Comparison of ENCODE assay signal across 8 cellular contexts in the genomic region with DNA sequence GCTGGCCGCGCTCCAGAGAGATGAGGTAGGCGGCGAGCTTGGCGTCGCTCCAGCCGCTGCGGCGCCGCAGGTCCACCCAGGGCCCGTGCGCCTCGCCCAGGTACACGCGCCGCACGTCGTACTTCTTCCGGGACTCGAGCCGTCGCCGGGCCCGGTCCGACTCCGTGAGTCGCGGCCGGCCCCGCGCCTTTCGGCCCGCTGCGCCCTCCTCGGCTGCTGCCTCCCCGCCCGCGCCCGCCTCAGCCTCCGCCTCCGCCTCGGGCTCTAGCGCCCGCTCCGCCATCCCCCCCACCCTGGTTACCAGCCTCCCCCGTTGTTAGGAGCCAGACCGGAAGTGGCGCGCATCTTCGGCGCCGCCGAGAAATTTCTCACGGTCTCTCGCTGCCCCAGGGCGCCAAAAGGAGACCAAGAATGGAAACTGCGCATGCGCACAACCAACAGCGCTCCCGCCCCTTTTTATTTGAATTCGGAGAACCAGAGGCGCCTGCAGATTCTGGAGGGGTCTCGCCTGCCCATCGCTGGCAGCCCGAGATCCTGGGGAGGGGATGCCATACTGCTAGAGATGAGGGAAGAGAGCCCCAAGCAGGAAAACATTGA. TPM values are rescaled to one million over a fixed set of nuclear protein-coding genes. Genes with fewer than 3 reads are reported as not detected.
DNase-seq lines count a peak whose midpoint lies in the region; ATAC-seq, FAIRE-seq and TF ChIP-seq lines count a peak whose summit lies in the region.

A gene with protein sequence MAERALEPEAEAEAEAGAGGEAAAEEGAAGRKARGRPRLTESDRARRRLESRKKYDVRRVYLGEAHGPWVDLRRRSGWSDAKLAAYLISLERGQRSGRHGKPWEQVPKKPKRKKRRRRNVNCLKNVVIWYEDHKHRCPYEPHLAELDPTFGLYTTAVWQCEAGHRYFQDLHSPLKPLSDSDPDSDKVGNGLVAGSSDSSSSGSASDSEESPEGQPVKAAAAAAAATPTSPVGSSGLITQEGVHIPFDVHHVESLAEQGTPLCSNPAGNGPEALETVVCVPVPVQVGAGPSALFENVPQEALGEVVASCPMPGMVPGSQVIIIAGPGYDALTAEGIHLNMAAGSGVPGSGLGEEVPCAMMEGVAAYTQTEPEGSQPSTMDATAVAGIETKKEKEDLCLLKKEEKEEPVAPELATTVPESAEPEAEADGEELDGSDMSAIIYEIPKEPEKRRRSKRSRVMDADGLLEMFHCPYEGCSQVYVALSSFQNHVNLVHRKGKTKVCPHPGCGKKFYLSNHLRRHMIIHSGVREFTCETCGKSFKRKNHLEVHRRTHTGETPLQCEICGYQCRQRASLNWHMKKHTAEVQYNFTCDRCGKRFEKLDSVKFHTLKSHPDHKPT (minus strand): TSS at position 336 of the 597 bp plus-strand sequence. CDS start 53 bp downstream, at position 283.

- H2AFZ ChIP-seq in DND-41 (ENCODE audit: low read depth, low read length) (peak within 1 kb of the TSS; percentile 89), Karpas-422 (ENCODE audit: low read length) (peak within 1 kb of the TSS; percentile 42; the same call in 1 of the 2 replicates)

- peaks cover 0 to 7% (median 2%) of the 10 kb centered on the region in 3 donors for H3K36me3 Mint-ChIP-seq in naive thymus-derived CD8-positive, alpha-beta T cell
- H3K36me3 Mint-ChIP-seq in stimulated activated naive B cell treated with anti-CD40 and anti-IgM and Interleukin-4, amounts not matched to agents 10 μg/mL and 1 μg/mL and 100 μg/mL, for 72 hours = peaks cover 13 to 36% of the 10 kb centered on the region in 2 donors

- peak within 1 kb of the TSS; percentile 84 for H3K9ac ChIP-seq in DND-41 (ENCODE audit: low read depth, low read length)
- H3K9ac ChIP-seq in Karpas-422 (ENCODE audit: low read length) = peak within 1 kb of the TSS; percentile 89

- H3K27me3 Mint-ChIP-seq in naive thymus-derived CD8-positive, alpha-beta T cell = peaks cover 0 to 2% (median 0%) of the 10 kb centered on the region in 5 donors
- no peaks in the 10 kb centered on the region for H3K27me3 Mint-ChIP-seq in stimulated activated naive B cell treated with anti-CD40 and anti-IgM and Interleukin-4, amounts not matched to agents 10 μg/mL and 1 μg/mL and 100 μg/mL, for 72 hours

- peak within 1 kb of the TSS; percentile 76 to 88 for H3K4me3 ChIP-seq in DND-41 (ENCODE audit: low read depth in 1 of 2, low read length in 2 of 2)
- H3K4me3 ChIP-seq in Karpas-422 (ENCODE audit: low read length) = peak within 1 kb of the TSS; percentile 86

- H3K9me3 ChIP-seq in DND-41 (ENCODE audit: insufficient read depth, low read length, severe bottlenecking) (no peaks in the 10 kb centered on the region), Karpas-422 (ENCODE audit: low read length) (no peaks in the 10 kb centered on the region)

- DNase-seq in DND-41 = peak; percentile 97
- DNase-seq in Karpas-422 = peak; percentile 98
- DNase-seq in RCC 7860 (ENCODE audit: low spot score) = peak; percentile 87
- peak; percentile 91 for DNase-seq in activated T-helper 1 cell treated with Interleukin-2 at 50 U/mL for 16 hours (ENCODE audit: low read depth)
- DNase-seq in fibroblast of gingiva (ENCODE audit: low read depth) = peak; percentile 89
- DNase-seq in naive thymus-derived CD8-positive, alpha-beta T cell = peak; percentile 88 to 98 (median 94)
- DNase-seq in stimulated activated naive B cell treated with anti-CD40 and anti-IgM and Interleukin-4, amounts not matched to agents 10 μg/mL and 1 μg/mL and 100 μg/mL, for 72 hours = peak; percentile 93

- H3K27ac ChIP-seq in DND-41 (ENCODE audit: low read length) = peak within 1 kb of the TSS; percentile 92
- peak within 1 kb of the TSS; percentile 70 for H3K27ac ChIP-seq in Karpas-422 (ENCODE audit: low read length)

- peaks cover 9 to 15% (median 12%) of the 10 kb centered on the region in 4 donors for H3K4me1 Mint-ChIP-seq in naive thymus-derived CD8-positive, alpha-beta T cell
- peaks cover 17 to 24% of the 10 kb centered on the region in 2 donors for H3K4me1 Mint-ChIP-seq in stimulated activated naive B cell treated with anti-CD40 and anti-IgM and Interleukin-4, amounts not matched to agents 10 μg/mL and 1 μg/mL and 100 μg/mL, for 72 hours

- no peaks in the 10 kb centered on the region for H3K9me3 Mint-ChIP-seq in naive thymus-derived CD8-positive, alpha-beta T cell
- no peaks in the 10 kb centered on the region for H3K9me3 Mint-ChIP-seq in stimulated activated naive B cell treated with anti-CD40 and anti-IgM and Interleukin-4, amounts not matched to agents 10 μg/mL and 1 μg/mL and 100 μg/mL, for 72 hours

- H3K4me1 ChIP-seq in DND-41 (ENCODE audit: insufficient read depth, low read length) (peaks cover 29% of the 10 kb centered on the region), Karpas-422 (ENCODE audit: low read length) (peaks cover 27% of the 10 kb centered on the region)

- H3K4me2 ChIP-seq in DND-41 (ENCODE audit: insufficient read depth, low read length) (peak within 1 kb of the TSS; percentile 95), Karpas-422 (ENCODE audit: low read depth, low read length, poor library complexity, severe bottlenecking) (peak within 1 kb of the TSS; percentile 96)

- peak within 1 kb of the TSS; percentile 87 to 99 (median 90) for H3K4me3 Mint-ChIP-seq in naive thymus-derived CD8-positive, alpha-beta T cell
- H3K4me3 Mint-ChIP-seq in stimulated activated naive B cell treated with anti-CD40 and anti-IgM and Interleukin-4, amounts not matched to agents 10 μg/mL and 1 μg/mL and 100 μg/mL, for 72 hours = peak within 1 kb of the TSS; percentile 90 to 94

- POLR2A ChIA-PET in naive thymus-derived CD8-positive, alpha-beta T cell (lab: Charles Lee) = interaction anchor here (0.6 to 2.3 kb wide), 7 partner anchors 14 to 763 kb away, joined by 3 to 8 read pairs (median 3); a partner anchor contains a TSS

- peak; percentile 44 for FAIRE-seq in RCC 7860 (lab: Jason Lieb, UNC)

- peak; percentile 62 for ATAC-seq in DND-41 (ENCODE audit: insufficient read depth, low read depth)
- peak; percentile 45 for ATAC-seq in GM21825 (IDR thresholded peaks at IDR 0.05; ENCODE audit: unreplicated experiment)
- peak; percentile 49 to 60 for ATAC-seq in naive thymus-derived CD8-positive, alpha-beta T cell
- ATAC-seq in stimulated activated naive B cell treated with anti-CD40 and anti-IgM and Interleukin-4, amounts not matched to agents 10 μg/mL and 1 μg/mL and 100 μg/mL, for 72 hours (replicated peaks) = peak; percentile 75 to 79

- no peaks in the 10 kb centered on the region for H3K27me3 ChIP-seq in DND-41 (ENCODE audit: insufficient read depth, low read length, poor library complexity)
- no peaks in the 10 kb centered on the region for H3K27me3 ChIP-seq in Karpas-422 (ENCODE audit: low read length)

- H3K27ac Mint-ChIP-seq in naive thymus-derived CD8-positive, alpha-beta T cell = peak within 1 kb of the TSS; percentile 89 to 98 (median 96)
- H3K27ac Mint-ChIP-seq in stimulated activated naive B cell treated with anti-CD40 and anti-IgM and Interleukin-4, amounts not matched to agents 10 μg/mL and 1 μg/mL and 100 μg/mL, for 72 hours = peak within 1 kb of the TSS; percentile 99

- H3K79me2 ChIP-seq in DND-41 (ENCODE audit: insufficient read depth, low read length) (peaks cover 13% of the 10 kb centered on the region), Karpas-422 (ENCODE audit: low read length) (peaks cover 29% of the 10 kb centered on the region)

- peaks cover 4% of the 10 kb centered on the region; the same call in 1 of the 2 replicates for H3K36me3 ChIP-seq in DND-41 (ENCODE audit: insufficient read depth, low read length)
- H3K36me3 ChIP-seq in Karpas-422 (ENCODE audit: insufficient read depth, low read length) = no peaks in the 10 kb centered on the region

- H3K9me2 ChIP-seq in Karpas-422 (replicated peaks; ENCODE audit: insufficient read depth, low read length) = no peaks in the 10 kb centered on the region

- H4K20me1 ChIP-seq in DND-41 (ENCODE audit: insufficient read depth, low read length) (no peaks in the 10 kb centered on the region), Karpas-422 (ENCODE audit: insufficient read depth, low read depth, low read length) (no peaks in the 10 kb centered on the region)

- no peak for TF ChIP-seq CTCF in DND-41 (IDR thresholded peaks at IDR 0.05; ENCODE audit: borderline replicate concordance, extremely low read depth, low read length, poor library complexity, severe bottlenecking)

RNA-seq across cellular contexts. Expression of the gene that starts here (rescaled TPM):
- 6.1 and 11.3 TPM in 2 replicates for total RNA-seq in Karpas-422 (2014; rRNA removed; shearing (Covaris generic); ENCODE audit: low replicate concordance)
- total RNA-seq in naive thymus-derived CD8-positive, alpha-beta T cell = 10 to 100 TPM; 15.3 to 18.1 TPM
- polyA plus RNA-seq in naive thymus-derived CD8-positive, alpha-beta T cell = 1 to 10 TPM; 1.4 to 2.9 (median 1.7) TPM

Comparison
In these comparisons a context has a peak if more than half of its experiments do, and no peak if none do; other contexts are left out.
1. Peak in every context shown above with its lines: DNase-seq, ATAC-seq, H3K4me3 ChIP-seq and H3K27ac ChIP-seq.